16 cellular contexts compared by ENCODE assay signal in the genomic region with DNA sequence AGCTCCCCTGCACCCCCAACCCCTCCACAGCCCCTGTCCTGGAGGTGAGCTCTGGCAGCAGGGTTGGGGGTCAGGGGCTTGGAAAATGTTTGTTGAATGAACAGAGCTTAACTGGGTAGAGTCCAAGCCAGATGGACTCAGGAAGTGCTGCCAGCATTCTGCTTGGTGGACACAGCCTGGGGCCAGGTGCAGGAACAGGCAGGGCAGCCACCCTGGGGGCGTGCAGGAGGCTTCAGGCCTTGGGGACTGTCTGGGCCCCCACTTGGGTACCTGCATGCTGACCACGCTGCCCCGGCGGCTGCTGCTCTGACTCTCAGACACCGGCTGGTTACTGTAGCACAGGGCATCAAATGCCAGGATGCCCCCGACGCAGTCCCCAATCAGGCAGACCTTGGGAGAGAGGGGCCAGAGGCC. TPM values are rescaled to one million over a fixed set of nuclear protein-coding genes. Genes with fewer than 3 reads are reported as not detected.
DNase-seq lines count a peak whose midpoint lies in the region; ATAC-seq, FAIRE-seq and TF ChIP-seq lines count a peak whose summit lies in the region.
"Had no signal": no experiment of that assay in that cellular context is flagged by ENCODE, and none has a peak within 500 bp of the region (broad histone marks: within the 10 kb centered on the region; RNA-seq: fewer than 3 reads in every experiment).

No MANE protein-coding gene starts in this region.

- H2BK20ac ChIP-seq in H1 (ENCODE audit: low read length) = no peak overlapping the region

- no peaks in the 10 kb centered on the region for H3K27me3 ChIP-seq in H1 (replicated peaks in 1 of 4; ENCODE audit: control insufficient read depth in 3 of 4, extremely low read depth in 1 of 4, insufficient read depth in 3 of 4, low read length in 3 of 4)
- H3K27me3 ChIP-seq in right lobe of liver = no peaks in the 10 kb centered on the region
- H3K27me3 ChIP-seq in gastrocnemius medialis = no peaks in the 10 kb centered on the region
- no peaks in the 10 kb centered on the region for H3K27me3 ChIP-seq in H7 (ENCODE audit: control insufficient read depth, insufficient read depth, low read length)

- H4K20me1 ChIP-seq in H1 (replicated peaks in 1 of 2; ENCODE audit: control insufficient read depth in 1 of 2, insufficient read depth in 2 of 2, low read length in 2 of 2) = no peaks in the 10 kb centered on the region

- H3K4ac ChIP-seq in H1 (replicated peaks; ENCODE audit: insufficient read length, low read depth, low read length) = no peak overlapping the region

- H2BK5ac ChIP-seq in H1 (ENCODE audit: low read depth, low read length) = no peak overlapping the region

- intact Hi-C loops in right lobe of liver (cut with DNase I) (loop anchor here in 1 of 2 donors (10.0 kb wide), 1 partner anchor 249 kb away; no protein-coding TSS in a partner anchor), gastrocnemius medialis (cut with DNase I; ENCODE audit: low total_unique reads) (no loop called here)

- no peak overlapping the region for H2BK15ac ChIP-seq in H1 (ENCODE audit: low read length)

- H3K36me3 ChIP-seq in H1 (ENCODE audit: control insufficient read depth in 2 of 4, insufficient read depth in 4 of 4, low read length in 3 of 4) = no peaks in the 10 kb centered on the region
- H3K36me3 ChIP-seq in right lobe of liver = no peaks in the 10 kb centered on the region
- H3K36me3 ChIP-seq in gastrocnemius medialis = no peaks in the 10 kb centered on the region
- H3K36me3 ChIP-seq in H7 (replicated peaks; ENCODE audit: control insufficient read depth, insufficient read depth, low read length) = no peaks in the 10 kb centered on the region

- CTCF ChIA-PET in H1 (lab: Charles Lee; ENCODE audit: partially characterized antibody) = interaction anchor here (0.9 to 2.4 kb wide), 3 partner anchors 63 to 242 kb away, joined by 3 to 7 read pairs (median 3); no protein-coding TSS in a partner anchor
- CTCF ChIA-PET in HEK293T (lab: Yijun Ruan, JAX) = no interaction called here

- no peak overlapping the region for H3K18ac ChIP-seq in H1 (ENCODE audit: extremely low read depth, low read length)

- no peak overlapping the region for H2AK5ac ChIP-seq in H1 (ENCODE audit: low read depth, low read length)

- no peak overlapping the region for H3K27ac ChIP-seq in H1 (ENCODE audit: low read depth, low read length)
- H3K27ac ChIP-seq in right lobe of liver = peak overlapping the region in 2 of 3 donors; percentile 56 to 66
- H3K27ac ChIP-seq in gastrocnemius medialis = peak overlapping the region; percentile 39 to 62 (median 46)
- H3K27ac ChIP-seq: BLaER1 treated with 17β-estradiol and CSF1 and Interleukin-3, amounts not matched to agents 10 nM and 100 nM had no signal

- TF ChIP-seq CTCF in H1 (IDR thresholded peaks at IDR 0.05; ENCODE audit: control extremely low read depth in 1 of 3, insufficient read depth in 1 of 3, low read depth in 1 of 3, low read length in 3 of 3) = no peak
- TF ChIP-seq CTCF in right lobe of liver (IDR thresholded peaks at IDR 0.05) = no peak
- no peak for TF ChIP-seq CTCF in gastrocnemius medialis (IDR thresholded peaks at IDR 0.05 in 4 of 5, conservative IDR thresholded peaks at IDR 0.05 in 1 of 5)

- 81% methylated on average over 7 of the region's 7 CpGs; no CpG with 5 or more reads in 1 of the 2 experiments for WGBS in H1 (ENCODE audit: extremely low coverage in 1 of 2, insufficient coverage in 1 of 2, insufficient read length in 1 of 2, insufficient replicate concordance in 2 of 2, low coverage in 1 of 2, low lambda C conversion rate in 2 of 2, missing lambda C conversion rate in 1 of 2), 2 experiments
- no CpG with 5 or more reads among the region's 7 CpGs for WGBS in right lobe of liver (ENCODE audit: insufficient coverage, low coverage, low lambda C conversion rate, missing lambda C conversion rate)

- no peak overlapping the region for H3K23ac ChIP-seq in H1 (ENCODE audit: insufficient read length)

- no peak overlapping the region for H2BK120ac ChIP-seq in H1 (replicated peaks; ENCODE audit: low read depth, low read length)

- H3K9me3 ChIP-seq in H1 (ENCODE audit: insufficient read depth in 2 of 2, low read depth in 1 of 2, low read length in 1 of 2) (no peaks in the 10 kb centered on the region), right lobe of liver (no peaks in the 10 kb centered on the region), gastrocnemius medialis (no peaks in the 10 kb centered on the region)
- H3K9me3 ChIP-seq: BLaER1 treated with 17β-estradiol and CSF1 and Interleukin-3, amounts not matched to agents 10 nM and 100 nM had no signal

- in situ Hi-C loops in G401 (cut with HindIII; ENCODE audit: low sequenced_read_pairs) (no loop called here), gastrocnemius medialis (cut with MboI; ENCODE audit: low sequenced_read_pairs in 4 of 4) (no loop called here)

- TF ChIP-seq RAD21 in H1 (IDR thresholded peaks at IDR 0.05 in 1 of 2, conservative IDR thresholded peaks at IDR 0.05 in 1 of 2; ENCODE audit: low read depth in 2 of 2, low read length in 2 of 2) = no peak

- H3K23me2 ChIP-seq in H1 (ENCODE audit: low read depth, low read length) = no peaks in the 10 kb centered on the region

- no peak for TF ChIP-seq EP300 in H1 (IDR thresholded peaks at IDR 0.05; ENCODE audit: borderline replicate concordance in 1 of 2, low read depth in 2 of 2, low read length in 2 of 2)

- TF ChIP-seq POLR2A in H1 (IDR thresholded peaks at IDR 0.05; ENCODE audit: control extremely low read depth in 1 of 2, low read depth in 2 of 2, low read length in 2 of 2) = no peak
- TF ChIP-seq POLR2A in right lobe of liver (IDR thresholded peaks at IDR 0.05) = no peak
- TF ChIP-seq POLR2A in gastrocnemius medialis (IDR thresholded peaks at IDR 0.05) = no peak

- H3K79me1 ChIP-seq in H1 (ENCODE audit: low read depth, low read length) = no peaks in the 10 kb centered on the region

- no peaks in the 10 kb centered on the region for H3K79me2 ChIP-seq in H1 (ENCODE audit: control insufficient read depth in 1 of 2, insufficient read depth in 2 of 2, low read length in 2 of 2)

- no peak overlapping the region for H3K14ac ChIP-seq in H1 (ENCODE audit: insufficient read length)

- no peak overlapping the region for H4K5ac ChIP-seq in H1 (ENCODE audit: insufficient read length, low read depth, low read length)

- no peaks in the 10 kb centered on the region; a peak in 2 of 7 replicates for H3K4me1 ChIP-seq in H1 (replicated peaks in 1 of 4; ENCODE audit: control insufficient read depth in 3 of 4, insufficient read depth in 4 of 4, low read length in 3 of 4)
- H3K4me1 ChIP-seq in right lobe of liver = peaks cover 0 to 65% (median 30%) of the 10 kb centered on the region in 4 donors
- H3K4me1 ChIP-seq in gastrocnemius medialis = peaks cover 20 to 49% of the 10 kb centered on the region in 2 donors

- POLR2A ChIA-PET in H1 (lab: Charles Lee; ENCODE audit: partially characterized antibody) (interaction anchor here (3.5 kb wide), 1 partner anchor 12 kb away, joined by 15 read pairs; no protein-coding TSS in a partner anchor), HEK293T (lab: Yijun Ruan, JAX) (no interaction called here)

- ATAC-seq in right lobe of liver (peak; percentile 42 to 62 (median 58)), gastrocnemius medialis (peak in 1 of 2 donors; percentile 31)

- peak; percentile 47 for DNase-seq in G401 (ENCODE audit: low spot score)
- DNase-seq in H1 (ENCODE audit: low read depth in 1 of 2, low spot score in 2 of 2) = no peak
- peak; percentile 52 to 88 (median 73) for DNase-seq in right lobe of liver
- no peak for DNase-seq in gastrocnemius medialis
- no peak for DNase-seq in cortex of kidney (lab: John Stamatoyannopoulos, UW)
- DNase-seq in HEK293T (ENCODE audit: extremely low spot score) = no peak
- no peak for DNase-seq in activated T-cell treated with anti-CD3 and anti-CD28 coated beads, Interleukin-2, amount 50 U/mL, for 1 hour
- no peak for DNase-seq in H7
- DNase-seq: ACHN; CD4-positive, CD25-positive, alpha-beta regulatory T cell; DMS79; GOT3; HCEC 1CT had no signal

- no peak overlapping the region for H2AFZ ChIP-seq in H1 (ENCODE audit: low read length)

- H2BK12ac ChIP-seq in H1 (ENCODE audit: low read depth, low read length) = no peak overlapping the region

- peak overlapping the region; percentile 25; the same call in 1 of the 2 replicates for H4K8ac ChIP-seq in H1 (ENCODE audit: extremely low read depth, insufficient read depth, low read length)

- FAIRE-seq in H1 (lab: Jason Lieb, UNC) = no peak
- FAIRE-seq: G401.6, GM12891 had no signal

- no peak overlapping the region for H3K4me2 ChIP-seq in H1 (ENCODE audit: insufficient read depth in 1 of 2, low read depth in 2 of 2, low read length in 2 of 2)
- H3K4me2 ChIP-seq: BLaER1 treated with 17β-estradiol and CSF1 and Interleukin-3, amounts not matched to agents 10 nM and 100 nM had no signal

- H3K4me3 ChIP-seq in H1 (ENCODE audit: extremely low read depth in 1 of 4, insufficient read depth in 2 of 4, low read depth in 3 of 4, low read length in 4 of 4) (no peak overlapping the region), right lobe of liver (peak overlapping the region in 1 of 3 donors; percentile 38), gastrocnemius medialis (no peak overlapping the region), H7 (ENCODE audit: insufficient read depth, low read depth, low read length) (no peak overlapping the region)
- H3K4me3 ChIP-seq: BLaER1 treated with 17β-estradiol and CSF1 and Interleukin-3, amounts not matched to agents 10 nM and 100 nM had no signal

- no peak overlapping the region for H3K9ac ChIP-seq in H1 (replicated peaks in 1 of 4; ENCODE audit: extremely low read depth in 1 of 4, low read depth in 3 of 4, low read length in 3 of 4)
- H3K9ac ChIP-seq: BLaER1 treated with 17β-estradiol and CSF1 and Interleukin-3, amounts not matched to agents 10 nM and 100 nM had no signal

- H4K91ac ChIP-seq in H1 (replicated peaks; ENCODE audit: insufficient read length, low read length) = no peak overlapping the region

- H3K56ac ChIP-seq in H1 (replicated peaks; ENCODE audit: insufficient read length, low read depth, low read length) = no peak overlapping the region

RNA-seq across cellular contexts. Expression of a gene that starts 15.7 kb away (rescaled TPM):
- 315 and 347 TPM in 2 replicates for total RNA-seq in G401 (2014; rRNA removed; shearing (Covaris generic))
- 109 and 115 TPM in 2 replicates for total RNA-seq in H1 (2021; fragmentation: NEBNext Ultra II Directional; extraction: Animal tissue kit (Norgen Biotek cat#: 25700))
- 76.4 and 97.6 TPM in 2 replicates for polyA plus RNA-seq in H1 (2011; rRNA removed)
- 167 TPM for polyA plus RNA-seq in H1 (2011; cell fraction: cytosol; rRNA removed)
- 189 TPM for polyA plus RNA-seq in H1 (2011; cell fraction: nucleus; rRNA removed)
- 132 to 155 TPM (median 146 TPM) in 4 replicates for polyA plus RNA-seq in H1 (2012, experiment 1 of 2)
- polyA plus RNA-seq in H1 (2012, experiment 2 of 2) = 99.7 TPM
- 111 TPM for polyA plus RNA-seq in H1 (2013, experiment 1 of 2)
- 111 TPM for polyA plus RNA-seq in H1 (2013, experiment 2 of 2)
- 18.1 and 21.2 TPM in 2 replicates for polyA minus RNA-seq in H1 (2011; rRNA and poly(A)+ RNA removed)
- polyA minus RNA-seq in H1 (2011; cell fraction: cytosol; rRNA and poly(A)+ RNA removed) = 44.5 TPM
- polyA minus RNA-seq in H1 (2011; cell fraction: nucleus; rRNA and poly(A)+ RNA removed) = 19.1 TPM
- total RNA-seq in right lobe of liver (100 to 1,000 TPM in 5 of 6 experiments, 10 to 100 TPM in 1; 84.7 to 146 (median 110) TPM), gastrocnemius medialis (100 to 1,000 TPM; 123 to 175 (median 156) TPM)
- 203 and 220 TPM in 2 replicates for total RNA-seq in H7 (2014; rRNA removed; shearing (Covaris generic))

RNA-seq across cellular contexts. Expression of a gene that starts 21.2 kb away (rescaled TPM):
- 23.6 and 45.3 TPM in 2 replicates for total RNA-seq in G401 (2014; rRNA removed; shearing (Covaris generic))
- 17.3 and 17.4 TPM in 2 replicates for total RNA-seq in H1 (2021; fragmentation: NEBNext Ultra II Directional; extraction: Animal tissue kit (Norgen Biotek cat#: 25700))
- polyA plus RNA-seq in H1 (2011; rRNA removed) = 20.3 and 35.6 TPM in 2 replicates
- polyA plus RNA-seq in H1 (2011; cell fraction: cytosol; rRNA removed) = 27.1 TPM
- 58.8 TPM for polyA plus RNA-seq in H1 (2011; cell fraction: nucleus; rRNA removed)
- polyA plus RNA-seq in H1 (2012, experiment 1 of 2) = 6.5 to 12.5 TPM (median 11.5 TPM) in 4 replicates
- polyA plus RNA-seq in H1 (2012, experiment 2 of 2) = 9.1 TPM
- 5.4 TPM for polyA plus RNA-seq in H1 (2013, experiment 1 of 2)
- 5.4 TPM for polyA plus RNA-seq in H1 (2013, experiment 2 of 2)
- polyA minus RNA-seq in H1 (2011; rRNA and poly(A)+ RNA removed) = 10.5 and 13.0 TPM in 2 replicates
- 10.9 TPM for polyA minus RNA-seq in H1 (2011; cell fraction: cytosol; rRNA and poly(A)+ RNA removed)
- polyA minus RNA-seq in H1 (2011; cell fraction: nucleus; rRNA and poly(A)+ RNA removed) = 27.0 TPM
- total RNA-seq in right lobe of liver = 10 to 100 TPM in 5 of 6 experiments, 1 to 10 TPM in 1; 9.9 to 18.8 (median 14.1) TPM
- total RNA-seq in gastrocnemius medialis = 10 to 100 TPM in 1 of 4 donors, 1 to 10 TPM in 3; 3.2 to 11.7 (median 7.8) TPM
- total RNA-seq in H7 (2014; rRNA removed; shearing (Covaris generic)) = 17.8 and 23.4 TPM in 2 replicates

RNA-seq across cellular contexts. Expression of a gene that starts 29.9 kb away (rescaled TPM):
- total RNA-seq in G401 (2014; rRNA removed; shearing (Covaris generic)) = 3.8 and 7.4 TPM in 2 replicates
- 6.3 and 8.0 TPM in 2 replicates for total RNA-seq in H1 (2021; fragmentation: NEBNext Ultra II Directional; extraction: Animal tissue kit (Norgen Biotek cat#: 25700))
- 3.8 and 5.0 TPM in 2 replicates for polyA plus RNA-seq in H1 (2011; rRNA removed)
- polyA plus RNA-seq in H1 (2011; cell fraction: cytosol; rRNA removed) = 4.0 TPM
- polyA plus RNA-seq in H1 (2011; cell fraction: nucleus; rRNA removed) = 7.8 TPM
- polyA plus RNA-seq in H1 (2012, experiment 1 of 2) = 1.7 to 3.8 TPM (median 3.3 TPM) in 4 replicates
- polyA plus RNA-seq in H1 (2012, experiment 2 of 2) = 3.3 TPM
- 3.2 TPM for polyA plus RNA-seq in H1 (2013, experiment 1 of 2)
- 3.4 TPM for polyA plus RNA-seq in H1 (2013, experiment 2 of 2)
- 6.1 and 7.9 TPM in 2 replicates for polyA minus RNA-seq in H1 (2011; rRNA and poly(A)+ RNA removed)
- polyA minus RNA-seq in H1 (2011; cell fraction: cytosol; rRNA and poly(A)+ RNA removed) = 6.6 TPM
- polyA minus RNA-seq in H1 (2011; cell fraction: nucleus; rRNA and poly(A)+ RNA removed) = 9.2 TPM
- total RNA-seq in right lobe of liver (1 to 10 TPM in 2 of 6 experiments, under 1 TPM in 4; 0.48 to 1.4 (median 0.94) TPM), gastrocnemius medialis (1 to 10 TPM in 2 of 4 donors, under 1 TPM in 2; 0.53 to 1.5 (median 0.99) TPM)
- total RNA-seq in H7 (2014; rRNA removed; shearing (Covaris generic)) = 1.7 and 3.0 TPM in 2 replicates

Comparison
In these comparisons a context has a peak if more than half of its experiments do, and no peak if none do; other contexts are left out.
1. DNase-seq: peak in G401 (single experiment) and right lobe of liver (3 of 3); none in H1 (0 of 2), gastrocnemius medialis (0 of 2), cortex of kidney (single experiment), HEK293T (single experiment), activated T-cell treated with anti-CD3 and anti-CD28 coated beads, Interleukin-2, amount 50 U/mL, for 1 hour (single experiment) and H7 (single experiment).